26 cellular contexts compared by ENCODE assay signal in genomic region chr2:113219092-113219441, GRCh38. TPM values are rescaled to one million over a fixed set of nuclear protein-coding genes. Genes with fewer than 3 reads are reported as not detected.
DNase-seq lines count a peak whose midpoint lies in the region; ATAC-seq and TF ChIP-seq lines count a peak whose summit lies in the region.
"Had no signal": no experiment of that assay in that cellular context is flagged by ENCODE, and none has a peak within 500 bp of the region (broad histone marks: within the 10 kb centered on the region; RNA-seq: fewer than 3 reads in every experiment).

No MANE protein-coding gene starts in this region.

- peaks cover 22% of the 10 kb centered on the region for H3K4me1 Mint-ChIP-seq in activated CD4-positive, alpha-beta memory T cell treated with anti-CD3 and anti-CD28 coated beads, Interleukin-2, amount 10 ng/mL, durations not matched to agents 7 days and 5 days

- H3K27ac ChIP-seq in BLaER1 treated with 17β-estradiol and CSF1 and Interleukin-3, amounts not matched to agents 10 nM and 100 nM: peak overlapping the region in 9 of 11 experiments; percentile 16 to 91 (median 72); a peak in 14 of 22 replicates
- H3K27ac ChIP-seq in adrenal gland (peak overlapping the region; percentile 59 to 93 (median 83)), right lobe of liver (peak overlapping the region; percentile 84 to 93 (median 90)), sigmoid colon (peak overlapping the region in 3 of 4 donors; percentile 4 to 42 (median 32)), left lung (no peak overlapping the region)
- H3K27ac ChIP-seq: epithelial cell of prostate, SK-N-MC, uterus had no signal

- peak overlapping the region in 3 of 11 experiments; percentile 61 to 65 (median 65); a peak in 5 of 22 replicates for H3K9ac ChIP-seq in BLaER1 treated with 17β-estradiol and CSF1 and Interleukin-3, amounts not matched to agents 10 nM and 100 nM

- DNase-seq in adrenal gland (no peak), right lobe of liver (peak in 1 of 3 donors; percentile 25), sigmoid colon (no peak), DMS 273 treated with DMSO at 0.1 percent for 48 hours (lab: John Stamatoyannopoulos, UW) (no peak), left lung (no peak)
- no peak for DNase-seq in activated CD4-positive, alpha-beta memory T cell treated with anti-CD3 and anti-CD28 coated beads, Interleukin-2, amount 10 ng/mL, durations not matched to agents 7 days and 5 days
- DNase-seq: activated CD4-positive, alpha-beta memory T cell treated with anti-CD3 and anti-CD28 coated beads for 36 hours; activated CD4-positive, CD25-positive, alpha-beta regulatory T cell; activated naive CD4-positive, alpha-beta T cell; activated T-cell treated with anti-CD3 and anti-CD28 coated beads, Interleukin-2, amount 50 U/mL, for 1 hour; CD4-positive, alpha-beta memory T cell; GF-D8; HCEC 1CT; MG63; NCI-H1417; NCI-H524 treated with DMSO at 0.1 percent for 48 hours; stimulated activated CD4-positive, alpha-beta T cell treated with anti-CD3 and anti-CD28 coated beads, Interleukin-15, amount 100 ng/mL, for 24 hours; stimulated activated CD8-positive, alpha-beta memory T cell treated with anti-CD3 and anti-CD28 coated beads, Interleukin-4, amount 100 ng/mL, for 48 hours; uterus had no signal

- no peak for TF ChIP-seq EP300 in sigmoid colon (IDR thresholded peaks at IDR 0.05)

- peaks cover 0 to 18% (median 0%) of the 10 kb centered on the region in 11 experiments; a peak in 5 of 22 replicates for H4K20me1 ChIP-seq in BLaER1 treated with 17β-estradiol and CSF1 and Interleukin-3, amounts not matched to agents 10 nM and 100 nM

- CTCF ChIA-PET in activated CD4-positive, alpha-beta memory T cell treated with anti-CD3 and anti-CD28 coated beads, Interleukin-2, amount 10 ng/mL, durations not matched to agents 7 days and 5 days (lab: Charles Lee): no interaction called here

- TF ChIP-seq POLR2A in adrenal gland (IDR thresholded peaks at IDR 0.05): no peak
- TF ChIP-seq POLR2A in right lobe of liver (IDR thresholded peaks at IDR 0.05): no peak
- TF ChIP-seq POLR2A in sigmoid colon (IDR thresholded peaks at IDR 0.05): no peak

- peaks cover 2% of the 10 kb centered on the region for H3K27me3 Mint-ChIP-seq in activated CD4-positive, alpha-beta memory T cell treated with anti-CD3 and anti-CD28 coated beads, Interleukin-2, amount 10 ng/mL, durations not matched to agents 7 days and 5 days
- H3K27me3 Mint-ChIP-seq: activated CD4-positive, alpha-beta memory T cell treated with anti-CD3 and anti-CD28 coated beads for 36 hours; CD4-positive, alpha-beta memory T cell; central memory CD8-positive, alpha-beta T cell had no signal

- no peaks in the 10 kb centered on the region for H3K9me3 ChIP-seq in BLaER1 treated with 17β-estradiol and CSF1 and Interleukin-3, amounts not matched to agents 10 nM and 100 nM (replicated peaks in 1 of 11)
- H3K9me3 ChIP-seq in adrenal gland (replicated peaks in 1 of 3) (no peaks in the 10 kb centered on the region), right lobe of liver (no peaks in the 10 kb centered on the region), sigmoid colon (no peaks in the 10 kb centered on the region), left lung (no peaks in the 10 kb centered on the region)
- H3K9me3 ChIP-seq: MG63, right atrium auricular region, uterus had no signal

- TF ChIP-seq CTCF in adrenal gland (IDR thresholded peaks at IDR 0.05): no peak
- no peak for TF ChIP-seq CTCF in right lobe of liver (IDR thresholded peaks at IDR 0.05)
- TF ChIP-seq CTCF in sigmoid colon (IDR thresholded peaks at IDR 0.05): no peak
- TF ChIP-seq CTCF in left lung (IDR thresholded peaks at IDR 0.05): no peak

- peak overlapping the region in 1 of 10 experiments; percentile 9; a peak in 2 of 20 replicates for H3K4me3 ChIP-seq in BLaER1 treated with 17β-estradiol and CSF1 and Interleukin-3, amounts not matched to agents 10 nM and 100 nM
- H3K4me3 ChIP-seq in adrenal gland (no peak overlapping the region), right lobe of liver (no peak overlapping the region), sigmoid colon (no peak overlapping the region), left lung (no peak overlapping the region)
- H3K4me3 ChIP-seq: lung, MG63, right atrium auricular region, SK-N-MC, uterus had no signal

- peaks cover 0 to 9% (median 0%) of the 10 kb centered on the region in 11 experiments; a peak in 5 of 22 replicates for H3K27me3 ChIP-seq in BLaER1 treated with 17β-estradiol and CSF1 and Interleukin-3, amounts not matched to agents 10 nM and 100 nM
- H3K27me3 ChIP-seq in adrenal gland: no peaks in the 10 kb centered on the region
- no peaks in the 10 kb centered on the region for H3K27me3 ChIP-seq in right lobe of liver
- H3K27me3 ChIP-seq in sigmoid colon: no peaks in the 10 kb centered on the region
- no peaks in the 10 kb centered on the region for H3K27me3 ChIP-seq in left lung
- H3K27me3 ChIP-seq: MG63, right atrium auricular region, uterus had no signal

- H3K36me3 Mint-ChIP-seq in activated CD4-positive, alpha-beta memory T cell treated with anti-CD3 and anti-CD28 coated beads, Interleukin-2, amount 10 ng/mL, durations not matched to agents 7 days and 5 days (ENCODE audit: low read depth): no peaks in the 10 kb centered on the region
- H3K36me3 Mint-ChIP-seq: activated CD4-positive, alpha-beta memory T cell treated with anti-CD3 and anti-CD28 coated beads for 36 hours; CD4-positive, alpha-beta memory T cell had no signal

- H3K36me3 ChIP-seq in BLaER1 treated with 17β-estradiol and CSF1 and Interleukin-3, amounts not matched to agents 10 nM and 100 nM: no peaks in the 10 kb centered on the region
- no peaks in the 10 kb centered on the region for H3K36me3 ChIP-seq in adrenal gland (replicated peaks in 1 of 2)
- no peaks in the 10 kb centered on the region for H3K36me3 ChIP-seq in right lobe of liver
- H3K36me3 ChIP-seq in sigmoid colon: no peaks in the 10 kb centered on the region
- no peaks in the 10 kb centered on the region for H3K36me3 ChIP-seq in left lung
- H3K36me3 ChIP-seq: MG63, right atrium auricular region, uterus had no signal

- WGBS in adrenal gland, 4 donors: 79 to 87% (median 81%) methylated on average over 2 of the region's 2 CpGs
- 83% methylated on average over 1 of the region's 2 CpGs for WGBS in right lobe of liver (ENCODE audit: insufficient coverage, low coverage, low lambda C conversion rate, missing lambda C conversion rate)
- 86 to 94% methylated on average over 2 of the region's 2 CpGs for whole genome bisulfite sequencing in sigmoid colon, 2 donors

- intact Hi-C loops in adrenal gland (cut with DNase I): no loop called here
- intact Hi-C loops in right lobe of liver (cut with DNase I): no loop called here
- intact Hi-C loops in sigmoid colon (cut with DNase I): no loop called here
- intact Hi-C loops in left lung (cut with DNase I): no loop called here

- H3K4me2 ChIP-seq in BLaER1 treated with 17β-estradiol and CSF1 and Interleukin-3, amounts not matched to agents 10 nM and 100 nM: peak overlapping the region; percentile 85 to 99 (median 95)

- H3K4me1 ChIP-seq in BLaER1 treated with 17β-estradiol and CSF1 and Interleukin-3, amounts not matched to agents 10 nM and 100 nM: peaks cover 52 to 68% (median 64%) of the 10 kb centered on the region in 10 experiments
- H3K4me1 ChIP-seq in adrenal gland (replicated peaks in 1 of 2) (peaks cover 36 to 41% of the 10 kb centered on the region in 2 donors), right lobe of liver (peaks cover 0 to 36% (median 14%) of the 10 kb centered on the region in 4 donors), sigmoid colon (peaks cover 0 to 21% (median 4%) of the 10 kb centered on the region in 4 donors), left lung (peaks cover 0 to 28% of the 10 kb centered on the region in 2 donors)
- H3K4me1 ChIP-seq: uterus had no signal

- peak in 1 of 4 donors; percentile 20 for ATAC-seq in right lobe of liver
- ATAC-seq in GM19351 (IDR thresholded peaks at IDR 0.05; ENCODE audit: unreplicated experiment): no peak
- ATAC-seq in left lung: no peak

- H3K9me3 Mint-ChIP-seq in activated CD4-positive, alpha-beta memory T cell treated with anti-CD3 and anti-CD28 coated beads, Interleukin-2, amount 10 ng/mL, durations not matched to agents 7 days and 5 days: no peaks in the 10 kb centered on the region
- H3K9me3 Mint-ChIP-seq: activated CD4-positive, alpha-beta memory T cell treated with anti-CD3 and anti-CD28 coated beads for 36 hours; CD4-positive, alpha-beta memory T cell; central memory CD8-positive, alpha-beta T cell had no signal

- POLR2A ChIA-PET in activated CD4-positive, alpha-beta memory T cell treated with anti-CD3 and anti-CD28 coated beads, Interleukin-2, amount 10 ng/mL, durations not matched to agents 7 days and 5 days (lab: Charles Lee): no interaction called here

- no peak overlapping the region for H3K27ac Mint-ChIP-seq in activated CD4-positive, alpha-beta memory T cell treated with anti-CD3 and anti-CD28 coated beads, Interleukin-2, amount 10 ng/mL, durations not matched to agents 7 days and 5 days
- H3K27ac Mint-ChIP-seq: activated CD4-positive, alpha-beta memory T cell treated with anti-CD3 and anti-CD28 coated beads for 36 hours had no signal

- H3K4me3 Mint-ChIP-seq in activated CD4-positive, alpha-beta memory T cell treated with anti-CD3 and anti-CD28 coated beads, Interleukin-2, amount 10 ng/mL, durations not matched to agents 7 days and 5 days: no peak overlapping the region
- H3K4me3 Mint-ChIP-seq: activated CD4-positive, alpha-beta memory T cell treated with anti-CD3 and anti-CD28 coated beads for 36 hours; central memory CD8-positive, alpha-beta T cell had no signal

RNA-seq across cellular contexts. Expression of gene PSD4, which starts 45.3 kb away (rescaled TPM):
- total RNA-seq in adrenal gland (100 to 1,000 TPM in 4 of 8 donors, 10 to 100 TPM in 4; 62.7 to 164 (median 93.5) TPM), right lobe of liver (10 to 100 TPM; 38.0 to 77.8 (median 58.7) TPM), sigmoid colon (1 to 10 TPM; 1.4 to 6.6 (median 2.0) TPM), left lung (10 to 100 TPM; 29.8 to 50.2 TPM)
- polyA plus RNA-seq in adrenal gland (10 to 100 TPM; 21.1 to 60.2 (median 31.8) TPM), sigmoid colon (10 to 100 TPM; 15.0 to 51.6 (median 22.9) TPM)
- 100 to 1,000 TPM; 261 to 272 TPM for total RNA-seq in activated CD4-positive, alpha-beta memory T cell treated with anti-CD3 and anti-CD28 coated beads, Interleukin-2, amount 10 ng/mL, durations not matched to agents 7 days and 5 days

RNA-seq across cellular contexts. Expression of gene PAX8, which starts 59.7 kb away (rescaled TPM):
- 10 to 100 TPM in 6 of 8 donors, 1 to 10 TPM in 2; 5.1 to 72.3 (median 14.5) TPM for total RNA-seq in adrenal gland
- polyA plus RNA-seq in adrenal gland: 10 to 100 TPM in 1 of 3 donors, 1 to 10 TPM in 2; 5.6 to 13.3 (median 6.7) TPM
- total RNA-seq in right lobe of liver: 1 to 10 TPM in 2 of 6 experiments, under 1 TPM in 4; 0.27 to 1.9 (median 0.86) TPM
- under 1 TPM in 3 of 4 donors, not detected in 1; 0.41 to 0.71 (median 0.55) TPM for total RNA-seq in sigmoid colon
- polyA plus RNA-seq in sigmoid colon: 10 to 100 TPM in 1 of 3 donors, 1 to 10 TPM in 2; 1.1 to 10.8 (median 2.5) TPM
- total RNA-seq in activated CD4-positive, alpha-beta memory T cell treated with anti-CD3 and anti-CD28 coated beads, Interleukin-2, amount 10 ng/mL, durations not matched to agents 7 days and 5 days: 1 to 10 TPM; 1.7 TPM
- total RNA-seq in left lung: 1 to 10 TPM; 2.6 to 4.8 TPM

Comparison
In these comparisons a context has a peak if more than half of its experiments do, and no peak if none do; other contexts are left out.
1. H3K27ac ChIP-seq: peak in BLaER1 treated with 17β-estradiol and CSF1 and Interleukin-3, amounts not matched to agents 10 nM and 100 nM (9 of 11), adrenal gland (5 of 5), right lobe of liver (3 of 3) and sigmoid colon (3 of 4); none in left lung (0 of 2).
2. RNA of gene PSD4, which starts 45.3 kb away (total RNA-seq): 261 to 272 TPM in activated CD4-positive, alpha-beta memory T cell treated with anti-CD3 and anti-CD28 coated beads, Interleukin-2, amount 10 ng/mL, durations not matched to agents 7 days and 5 days, 62.7 to 164 TPM in adrenal gland, 38.0 to 77.8 TPM in right lobe of liver and 29.8 to 50.2 TPM in left lung; 1.4 to 6.6 TPM in sigmoid colon; every median in the first group is over 4 times any median in the second.